ENCODE assay signal across 1 cellular context in the genomic region with DNA sequence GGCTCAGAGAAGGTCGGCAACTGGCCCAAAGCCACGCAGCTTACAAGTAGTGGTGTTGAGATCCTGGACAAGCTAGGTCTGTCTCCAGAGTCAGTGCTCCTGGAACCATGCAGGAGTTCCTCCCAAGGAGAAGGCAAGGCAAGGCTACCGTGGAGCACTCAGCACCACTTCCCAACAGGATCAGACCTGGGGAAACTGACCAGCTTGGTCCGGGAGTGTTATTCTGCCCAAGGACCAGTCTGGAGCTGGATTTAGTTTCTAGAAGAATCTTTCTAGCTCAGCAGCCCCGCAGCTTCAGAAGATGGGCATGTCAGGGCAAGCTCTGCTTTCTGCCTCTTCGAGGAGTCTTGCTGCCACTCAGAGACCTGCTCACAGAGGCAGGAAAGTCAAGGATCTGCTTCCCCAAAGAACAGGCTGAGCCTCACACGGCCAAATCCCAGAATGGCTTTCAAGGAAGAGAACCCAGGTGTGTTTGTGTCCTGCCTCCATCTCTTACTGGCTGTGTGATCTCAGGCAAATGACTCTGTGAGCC.
TF ChIP-seq lines count a peak whose summit lies in the region.

No MANE protein-coding gene starts in this region.

TF ChIP-seq in GM23338, 12 proteins besides CTCF, POLR2A, EP300 and RAD21:
- TF ChIP-seq, protein P1, sequence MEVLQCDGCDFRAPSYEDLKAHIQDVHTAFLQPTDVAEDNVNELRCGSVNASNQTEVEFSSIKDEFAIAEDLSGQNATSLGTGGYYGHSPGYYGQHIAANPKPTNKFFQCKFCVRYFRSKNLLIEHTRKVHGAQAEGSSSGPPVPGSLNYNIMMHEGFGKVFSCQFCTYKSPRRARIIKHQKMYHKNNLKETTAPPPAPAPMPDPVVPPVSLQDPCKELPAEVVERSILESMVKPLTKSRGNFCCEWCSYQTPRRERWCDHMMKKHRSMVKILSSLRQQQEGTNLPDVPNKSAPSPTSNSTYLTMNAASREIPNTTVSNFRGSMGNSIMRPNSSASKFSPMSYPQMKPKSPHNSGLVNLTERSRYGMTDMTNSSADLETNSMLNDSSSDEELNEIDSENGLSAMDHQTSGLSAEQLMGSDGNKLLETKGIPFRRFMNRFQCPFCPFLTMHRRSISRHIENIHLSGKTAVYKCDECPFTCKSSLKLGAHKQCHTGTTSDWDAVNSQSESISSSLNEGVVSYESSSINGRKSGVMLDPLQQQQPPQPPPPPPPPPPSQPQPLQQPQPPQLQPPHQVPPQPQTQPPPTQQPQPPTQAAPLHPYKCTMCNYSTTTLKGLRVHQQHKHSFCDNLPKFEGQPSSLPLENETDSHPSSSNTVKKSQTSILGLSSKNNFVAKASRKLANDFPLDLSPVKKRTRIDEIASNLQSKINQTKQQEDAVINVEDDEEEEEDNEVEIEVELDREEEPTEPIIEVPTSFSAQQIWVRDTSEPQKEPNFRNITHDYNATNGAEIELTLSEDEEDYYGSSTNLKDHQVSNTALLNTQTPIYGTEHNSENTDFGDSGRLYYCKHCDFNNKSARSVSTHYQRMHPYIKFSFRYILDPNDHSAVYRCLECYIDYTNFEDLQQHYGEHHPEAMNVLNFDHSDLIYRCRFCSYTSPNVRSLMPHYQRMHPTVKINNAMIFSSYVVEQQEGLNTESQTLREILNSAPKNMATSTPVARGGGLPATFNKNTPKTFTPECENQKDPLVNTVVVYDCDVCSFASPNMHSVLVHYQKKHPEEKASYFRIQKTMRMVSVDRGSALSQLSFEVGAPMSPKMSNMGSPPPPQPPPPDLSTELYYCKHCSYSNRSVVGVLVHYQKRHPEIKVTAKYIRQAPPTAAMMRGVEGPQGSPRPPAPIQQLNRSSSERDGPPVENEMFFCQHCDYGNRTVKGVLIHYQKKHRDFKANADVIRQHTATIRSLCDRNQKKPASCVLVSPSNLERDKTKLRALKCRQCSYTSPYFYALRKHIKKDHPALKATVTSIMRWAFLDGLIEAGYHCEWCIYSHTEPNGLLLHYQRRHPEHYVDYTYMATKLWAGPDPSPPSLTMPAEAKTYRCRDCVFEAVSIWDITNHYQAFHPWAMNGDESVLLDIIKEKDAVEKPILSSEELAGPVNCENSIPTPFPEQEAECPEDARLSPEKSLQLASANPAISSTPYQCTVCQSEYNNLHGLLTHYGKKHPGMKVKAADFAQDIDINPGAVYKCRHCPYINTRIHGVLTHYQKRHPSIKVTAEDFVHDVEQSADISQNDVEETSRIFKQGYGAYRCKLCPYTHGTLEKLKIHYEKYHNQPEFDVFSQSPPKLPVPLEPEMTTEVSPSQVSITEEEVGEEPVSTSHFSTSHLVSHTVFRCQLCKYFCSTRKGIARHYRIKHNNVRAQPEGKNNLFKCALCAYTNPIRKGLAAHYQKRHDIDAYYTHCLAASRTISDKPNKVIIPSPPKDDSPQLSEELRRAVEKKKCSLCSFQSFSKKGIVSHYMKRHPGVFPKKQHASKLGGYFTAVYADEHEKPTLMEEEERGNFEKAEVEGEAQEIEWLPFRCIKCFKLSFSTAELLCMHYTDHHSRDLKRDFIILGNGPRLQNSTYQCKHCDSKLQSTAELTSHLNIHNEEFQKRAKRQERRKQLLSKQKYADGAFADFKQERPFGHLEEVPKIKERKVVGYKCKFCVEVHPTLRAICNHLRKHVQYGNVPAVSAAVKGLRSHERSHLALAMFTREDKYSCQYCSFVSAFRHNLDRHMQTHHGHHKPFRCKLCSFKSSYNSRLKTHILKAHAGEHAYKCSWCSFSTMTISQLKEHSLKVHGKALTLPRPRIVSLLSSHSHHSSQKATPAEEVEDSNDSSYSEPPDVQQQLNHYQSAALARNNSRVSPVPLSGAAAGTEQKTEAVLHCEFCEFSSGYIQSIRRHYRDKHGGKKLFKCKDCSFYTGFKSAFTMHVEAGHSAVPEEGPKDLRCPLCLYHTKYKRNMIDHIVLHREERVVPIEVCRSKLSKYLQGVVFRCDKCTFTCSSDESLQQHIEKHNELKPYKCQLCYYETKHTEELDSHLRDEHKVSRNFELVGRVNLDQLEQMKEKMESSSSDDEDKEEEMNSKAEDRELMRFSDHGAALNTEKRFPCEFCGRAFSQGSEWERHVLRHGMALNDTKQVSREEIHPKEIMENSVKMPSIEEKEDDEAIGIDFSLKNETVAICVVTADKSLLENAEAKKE (CRISPR knock-in tag; IDR thresholded peaks at IDR 0.05): no peak
- TF ChIP-seq, protein P2, sequence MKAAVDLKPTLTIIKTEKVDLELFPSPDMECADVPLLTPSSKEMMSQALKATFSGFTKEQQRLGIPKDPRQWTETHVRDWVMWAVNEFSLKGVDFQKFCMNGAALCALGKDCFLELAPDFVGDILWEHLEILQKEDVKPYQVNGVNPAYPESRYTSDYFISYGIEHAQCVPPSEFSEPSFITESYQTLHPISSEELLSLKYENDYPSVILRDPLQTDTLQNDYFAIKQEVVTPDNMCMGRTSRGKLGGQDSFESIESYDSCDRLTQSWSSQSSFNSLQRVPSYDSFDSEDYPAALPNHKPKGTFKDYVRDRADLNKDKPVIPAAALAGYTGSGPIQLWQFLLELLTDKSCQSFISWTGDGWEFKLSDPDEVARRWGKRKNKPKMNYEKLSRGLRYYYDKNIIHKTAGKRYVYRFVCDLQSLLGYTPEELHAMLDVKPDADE (IDR thresholded peaks at IDR 0.05): no peak
- no peak for TF ChIP-seq CREB1 (CRISPR knock-in tag; IDR thresholded peaks at IDR 0.05; ENCODE audit: low read depth)
- TF ChIP-seq ZNF114 (CRISPR knock-in tag; IDR thresholded peaks at IDR 0.05): no peak
- TF ChIP-seq ZNF331 (CRISPR knock-in tag; IDR thresholded peaks at IDR 0.05; ENCODE audit: low read depth): no peak
- TF ChIP-seq STAT1 (IDR thresholded peaks at IDR 0.05; ENCODE audit: unreplicated experiment): no peak
- no peak for TF ChIP-seq JUNB (IDR thresholded peaks at IDR 0.05; ENCODE audit: unreplicated experiment)
- TF ChIP-seq, protein P3, sequence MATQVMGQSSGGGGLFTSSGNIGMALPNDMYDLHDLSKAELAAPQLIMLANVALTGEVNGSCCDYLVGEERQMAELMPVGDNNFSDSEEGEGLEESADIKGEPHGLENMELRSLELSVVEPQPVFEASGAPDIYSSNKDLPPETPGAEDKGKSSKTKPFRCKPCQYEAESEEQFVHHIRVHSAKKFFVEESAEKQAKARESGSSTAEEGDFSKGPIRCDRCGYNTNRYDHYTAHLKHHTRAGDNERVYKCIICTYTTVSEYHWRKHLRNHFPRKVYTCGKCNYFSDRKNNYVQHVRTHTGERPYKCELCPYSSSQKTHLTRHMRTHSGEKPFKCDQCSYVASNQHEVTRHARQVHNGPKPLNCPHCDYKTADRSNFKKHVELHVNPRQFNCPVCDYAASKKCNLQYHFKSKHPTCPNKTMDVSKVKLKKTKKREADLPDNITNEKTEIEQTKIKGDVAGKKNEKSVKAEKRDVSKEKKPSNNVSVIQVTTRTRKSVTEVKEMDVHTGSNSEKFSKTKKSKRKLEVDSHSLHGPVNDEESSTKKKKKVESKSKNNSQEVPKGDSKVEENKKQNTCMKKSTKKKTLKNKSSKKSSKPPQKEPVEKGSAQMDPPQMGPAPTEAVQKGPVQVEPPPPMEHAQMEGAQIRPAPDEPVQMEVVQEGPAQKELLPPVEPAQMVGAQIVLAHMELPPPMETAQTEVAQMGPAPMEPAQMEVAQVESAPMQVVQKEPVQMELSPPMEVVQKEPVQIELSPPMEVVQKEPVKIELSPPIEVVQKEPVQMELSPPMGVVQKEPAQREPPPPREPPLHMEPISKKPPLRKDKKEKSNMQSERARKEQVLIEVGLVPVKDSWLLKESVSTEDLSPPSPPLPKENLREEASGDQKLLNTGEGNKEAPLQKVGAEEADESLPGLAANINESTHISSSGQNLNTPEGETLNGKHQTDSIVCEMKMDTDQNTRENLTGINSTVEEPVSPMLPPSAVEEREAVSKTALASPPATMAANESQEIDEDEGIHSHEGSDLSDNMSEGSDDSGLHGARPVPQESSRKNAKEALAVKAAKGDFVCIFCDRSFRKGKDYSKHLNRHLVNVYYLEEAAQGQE (IDR thresholded peaks at IDR 0.05; ENCODE audit: unreplicated experiment): no peak
- no peak for TF ChIP-seq NANOG (IDR thresholded peaks at IDR 0.05; ENCODE audit: borderline replicate concordance)
- no peak for TF ChIP-seq EZH2 (IDR thresholded peaks at IDR 0.05; ENCODE audit: low read depth, unreplicated experiment)
- TF ChIP-seq POLR2AphosphoS5 (IDR thresholded peaks at IDR 0.05; ENCODE audit: low read depth): no peak
- TF ChIP-seq EZH2phosphoT487 (IDR thresholded peaks at IDR 0.05; ENCODE audit: unreplicated experiment): no peak
